1 cellular context compared by ENCODE assay signal in the genomic region with DNA sequence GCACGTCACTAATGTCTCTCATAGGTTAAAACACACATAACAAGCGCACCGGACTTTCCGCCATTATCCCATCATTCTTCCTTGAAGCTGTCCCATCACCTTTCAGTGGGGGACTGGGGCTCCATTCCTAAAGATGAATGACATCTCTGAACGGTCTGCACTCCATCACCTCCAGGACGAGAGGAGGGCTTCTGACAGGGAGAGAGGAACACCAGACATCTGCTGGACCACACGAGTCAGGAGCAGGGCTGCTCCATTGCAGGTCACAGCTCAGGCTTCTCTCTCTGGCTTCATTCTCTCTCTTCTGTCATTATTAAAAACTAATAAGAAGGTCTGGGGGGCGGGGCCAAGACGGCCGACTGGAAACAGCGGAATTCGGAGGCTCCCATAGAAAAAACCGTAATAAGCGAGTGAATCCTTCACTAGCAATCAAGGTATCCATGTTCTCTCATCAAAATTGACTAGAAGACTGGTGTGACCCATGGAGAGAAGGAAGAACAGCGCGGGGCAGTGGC.
TF ChIP-seq lines count a peak whose summit lies in the region.

No MANE protein-coding gene starts in this region.

TF ChIP-seq in WTC11, 78 proteins besides CTCF, POLR2A, EP300 and RAD21 (continued from another document):
- TF ChIP-seq, protein P1, sequence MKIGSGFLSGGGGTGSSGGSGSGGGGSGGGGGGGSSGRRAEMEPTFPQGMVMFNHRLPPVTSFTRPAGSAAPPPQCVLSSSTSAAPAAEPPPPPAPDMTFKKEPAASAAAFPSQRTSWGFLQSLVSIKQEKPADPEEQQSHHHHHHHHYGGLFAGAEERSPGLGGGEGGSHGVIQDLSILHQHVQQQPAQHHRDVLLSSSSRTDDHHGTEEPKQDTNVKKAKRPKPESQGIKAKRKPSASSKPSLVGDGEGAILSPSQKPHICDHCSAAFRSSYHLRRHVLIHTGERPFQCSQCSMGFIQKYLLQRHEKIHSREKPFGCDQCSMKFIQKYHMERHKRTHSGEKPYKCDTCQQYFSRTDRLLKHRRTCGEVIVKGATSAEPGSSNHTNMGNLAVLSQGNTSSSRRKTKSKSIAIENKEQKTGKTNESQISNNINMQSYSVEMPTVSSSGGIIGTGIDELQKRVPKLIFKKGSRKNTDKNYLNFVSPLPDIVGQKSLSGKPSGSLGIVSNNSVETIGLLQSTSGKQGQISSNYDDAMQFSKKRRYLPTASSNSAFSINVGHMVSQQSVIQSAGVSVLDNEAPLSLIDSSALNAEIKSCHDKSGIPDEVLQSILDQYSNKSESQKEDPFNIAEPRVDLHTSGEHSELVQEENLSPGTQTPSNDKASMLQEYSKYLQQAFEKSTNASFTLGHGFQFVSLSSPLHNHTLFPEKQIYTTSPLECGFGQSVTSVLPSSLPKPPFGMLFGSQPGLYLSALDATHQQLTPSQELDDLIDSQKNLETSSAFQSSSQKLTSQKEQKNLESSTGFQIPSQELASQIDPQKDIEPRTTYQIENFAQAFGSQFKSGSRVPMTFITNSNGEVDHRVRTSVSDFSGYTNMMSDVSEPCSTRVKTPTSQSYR (CRISPR knock-in tag; IDR thresholded peaks at IDR 0.05): no peak
- TF ChIP-seq NR1H2 (CRISPR knock-in tag; IDR thresholded peaks at IDR 0.05) (no peak), ZNF532 (CRISPR knock-in tag; IDR thresholded peaks at IDR 0.05; ENCODE audit: borderline replicate concordance) (no peak), ZNF263 (CRISPR knock-in tag; IDR thresholded peaks at IDR 0.05; ENCODE audit: low read depth) (no peak)
- TF ChIP-seq, protein P2, sequence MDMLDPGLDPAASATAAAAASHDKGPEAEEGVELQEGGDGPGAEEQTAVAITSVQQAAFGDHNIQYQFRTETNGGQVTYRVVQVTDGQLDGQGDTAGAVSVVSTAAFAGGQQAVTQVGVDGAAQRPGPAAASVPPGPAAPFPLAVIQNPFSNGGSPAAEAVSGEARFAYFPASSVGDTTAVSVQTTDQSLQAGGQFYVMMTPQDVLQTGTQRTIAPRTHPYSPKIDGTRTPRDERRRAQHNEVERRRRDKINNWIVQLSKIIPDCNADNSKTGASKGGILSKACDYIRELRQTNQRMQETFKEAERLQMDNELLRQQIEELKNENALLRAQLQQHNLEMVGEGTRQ (CRISPR knock-in tag; IDR thresholded peaks at IDR 0.05): no peak
- TF ChIP-seq, protein P3, sequence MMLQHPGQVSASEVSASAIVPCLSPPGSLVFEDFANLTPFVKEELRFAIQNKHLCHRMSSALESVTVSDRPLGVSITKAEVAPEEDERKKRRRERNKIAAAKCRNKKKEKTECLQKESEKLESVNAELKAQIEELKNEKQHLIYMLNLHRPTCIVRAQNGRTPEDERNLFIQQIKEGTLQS (CRISPR knock-in tag; conservative IDR thresholded peaks at IDR 0.05): no peak
- TF ChIP-seq, protein P4, sequence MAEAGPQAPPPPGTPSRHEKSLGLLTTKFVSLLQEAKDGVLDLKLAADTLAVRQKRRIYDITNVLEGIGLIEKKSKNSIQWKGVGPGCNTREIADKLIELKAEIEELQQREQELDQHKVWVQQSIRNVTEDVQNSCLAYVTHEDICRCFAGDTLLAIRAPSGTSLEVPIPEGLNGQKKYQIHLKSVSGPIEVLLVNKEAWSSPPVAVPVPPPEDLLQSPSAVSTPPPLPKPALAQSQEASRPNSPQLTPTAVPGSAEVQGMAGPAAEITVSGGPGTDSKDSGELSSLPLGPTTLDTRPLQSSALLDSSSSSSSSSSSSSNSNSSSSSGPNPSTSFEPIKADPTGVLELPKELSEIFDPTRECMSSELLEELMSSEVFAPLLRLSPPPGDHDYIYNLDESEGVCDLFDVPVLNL (CRISPR knock-in tag; IDR thresholded peaks at IDR 0.05; ENCODE audit: borderline replicate concordance, low read depth): no peak
